In the genomic region with DNA sequence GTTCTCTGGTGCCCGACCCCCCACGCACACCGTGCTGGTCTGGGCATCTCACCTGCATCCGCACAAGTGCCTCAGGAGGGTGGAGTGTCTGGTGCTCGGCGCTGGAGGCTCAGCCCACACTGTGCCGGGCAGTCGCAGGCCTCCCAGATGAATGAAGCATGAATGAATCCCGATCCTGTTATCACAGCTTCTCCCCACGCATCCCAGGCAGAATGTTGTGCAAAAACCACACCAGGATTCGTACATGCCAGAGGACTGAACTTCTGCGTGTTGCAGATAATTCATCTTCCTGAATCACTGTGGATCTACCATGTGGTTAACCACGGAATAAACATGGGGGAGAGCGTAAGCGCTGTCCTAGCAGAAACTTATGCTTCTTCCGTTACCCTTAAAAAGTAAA, we compare ENCODE assay signal across 8 cellular contexts. TPM values are rescaled to one million over a fixed set of nuclear protein-coding genes. Genes with fewer than 3 reads are reported as not detected.
A peak's percentile ranks its signal among the peaks of the same experiment; 100 is the strongest.
DNase-seq lines count a peak whose midpoint lies in the region; ATAC-seq and TF ChIP-seq lines count a peak whose summit lies in the region.
"Not testable (repeated sequence)": the region's sequence is repeated elsewhere in the genome, so short reads cannot be mapped to it uniquely, and the experiment has no call there.

No MANE protein-coding gene starts in this region.

- peaks cover 20% of the 10 kb centered on the region for H3K4me1 Mint-ChIP-seq in T-helper 1 cell treated with Interleukin-12 subunit alpha and Interleukin-12 subunit beta and Interleukin-4 antibody, amounts not matched to agents 30 μg/mL and 1 μg/mL, for 36 hours (ENCODE audit: low read depth)
- H3K4me1 Mint-ChIP-seq in activated T-cell treated with anti-CD3 and anti-CD28 coated beads, Interleukin-2, amount 50 U/mL, for 72 hours (ENCODE audit: low read depth) = peaks cover 30% of the 10 kb centered on the region
- peaks cover 18 to 31% of the 10 kb centered on the region in 2 donors for H3K4me1 Mint-ChIP-seq in natural killer cell treated with Interleukin-12 subunit alpha and Interleukin-12 subunit beta and Interleukin-15 and Interleukin-18, amount 100 ng/mL, for 72 hours (ENCODE audit: low read depth in 2 of 2)

- TF ChIP-seq POLR2A in NB4 (IDR thresholded peaks at IDR 0.05; ENCODE audit: extremely low read depth, insufficient read length) = not testable (repeated sequence)

- H3K36me3 Mint-ChIP-seq in T-helper 1 cell treated with Interleukin-12 subunit alpha and Interleukin-12 subunit beta and Interleukin-4 antibody, amounts not matched to agents 30 μg/mL and 1 μg/mL, for 36 hours (ENCODE audit: low read depth); activated T-cell treated with anti-CD3 and anti-CD28 coated beads, Interleukin-2, amount 50 U/mL, for 72 hours (ENCODE audit: insufficient read depth in 2 of 2); natural killer cell treated with Interleukin-12 subunit alpha and Interleukin-12 subunit beta and Interleukin-15 and Interleukin-18, amount 100 ng/mL, for 72 hours: not testable (repeated sequence)

- not testable (repeated sequence) for H3K9me3 Mint-ChIP-seq in T-helper 1 cell treated with Interleukin-12 subunit alpha and Interleukin-12 subunit beta and Interleukin-4 antibody, amounts not matched to agents 30 μg/mL and 1 μg/mL, for 36 hours; activated T-cell treated with anti-CD3 and anti-CD28 coated beads, Interleukin-2, amount 50 U/mL, for 72 hours; natural killer cell treated with Interleukin-12 subunit alpha and Interleukin-12 subunit beta and Interleukin-15 and Interleukin-18, amount 100 ng/mL, for 72 hours

- CTCF ChIA-PET in AG04449 (lab: Yijun Ruan, JAX) = not testable (repeated sequence)

- not testable (repeated sequence) for H3K27me3 Mint-ChIP-seq in T-helper 1 cell treated with Interleukin-12 subunit alpha and Interleukin-12 subunit beta and Interleukin-4 antibody, amounts not matched to agents 30 μg/mL and 1 μg/mL, for 36 hours (ENCODE audit: low read depth); activated T-cell treated with anti-CD3 and anti-CD28 coated beads, Interleukin-2, amount 50 U/mL, for 72 hours (ENCODE audit: low read depth); natural killer cell treated with Interleukin-12 subunit alpha and Interleukin-12 subunit beta and Interleukin-15 and Interleukin-18, amount 100 ng/mL, for 72 hours

- in situ Hi-C loops in astrocyte of the spinal cord (cut with HindIII; ENCODE audit: low sequenced_read_pairs) = not testable (repeated sequence)

- peak; percentile 79 to 81 for ATAC-seq in activated T-cell treated with anti-CD3 and anti-CD28 coated beads, Interleukin-2, amount 50 U/mL, for 72 hours (replicated peaks in 1 of 2)
- peak; percentile 65 to 72 for ATAC-seq in natural killer cell treated with Interleukin-12 subunit alpha and Interleukin-12 subunit beta and Interleukin-15 and Interleukin-18, amount 100 ng/mL, for 72 hours

- H3K4me3 ChIP-seq in AG04449 (ENCODE audit: low read depth, low read length); NB4 (ENCODE audit: low read depth, low read length); astrocyte of the spinal cord (ENCODE audit: low read depth, low read length); fibroblast of villous mesenchyme (ENCODE audit: low read depth, low read length): not testable (repeated sequence)

- TF ChIP-seq CTCF in AG04449 (IDR thresholded peaks at IDR 0.05; ENCODE audit: insufficient read depth, low read length, missing control alignments); NB4 (IDR thresholded peaks at IDR 0.05; ENCODE audit: low read depth, low read length); astrocyte of the spinal cord (IDR thresholded peaks at IDR 0.05; ENCODE audit: low read depth, low read length); fibroblast of villous mesenchyme (IDR thresholded peaks at IDR 0.05; ENCODE audit: insufficient read depth, low read depth, low read length): not testable (repeated sequence)

- peak; percentile 64 for DNase-seq in AG04449 (ENCODE audit: low read depth, low spot score)
- peak; percentile 81 for DNase-seq in ELR (ENCODE audit: low read depth)
- peak; percentile 64 for DNase-seq in NB4 (ENCODE audit: low read depth)
- DNase-seq in activated T-cell treated with anti-CD3 and anti-CD28 coated beads, Interleukin-2, amount 50 U/mL, for 72 hours; natural killer cell treated with Interleukin-12 subunit alpha and Interleukin-12 subunit beta and Interleukin-15 and Interleukin-18, amount 100 ng/mL, for 72 hours (ENCODE audit: low spot score): not testable (repeated sequence)
- peak; percentile 74 for DNase-seq in astrocyte of the spinal cord (ENCODE audit: low read depth, low spot score)
- peak; percentile 98 for DNase-seq in fibroblast of villous mesenchyme (ENCODE audit: low read depth)

- H3K27ac Mint-ChIP-seq in T-helper 1 cell treated with Interleukin-12 subunit alpha and Interleukin-12 subunit beta and Interleukin-4 antibody, amounts not matched to agents 30 μg/mL and 1 μg/mL, for 36 hours; activated T-cell treated with anti-CD3 and anti-CD28 coated beads, Interleukin-2, amount 50 U/mL, for 72 hours; natural killer cell treated with Interleukin-12 subunit alpha and Interleukin-12 subunit beta and Interleukin-15 and Interleukin-18, amount 100 ng/mL, for 72 hours: not testable (repeated sequence)

- H3K4me3 Mint-ChIP-seq in T-helper 1 cell treated with Interleukin-12 subunit alpha and Interleukin-12 subunit beta and Interleukin-4 antibody, amounts not matched to agents 30 μg/mL and 1 μg/mL, for 36 hours = peak overlapping the region; percentile 4
- H3K4me3 Mint-ChIP-seq in activated T-cell treated with anti-CD3 and anti-CD28 coated beads, Interleukin-2, amount 50 U/mL, for 72 hours = peak overlapping the region; percentile 48 to 55
- H3K4me3 Mint-ChIP-seq in natural killer cell treated with Interleukin-12 subunit alpha and Interleukin-12 subunit beta and Interleukin-15 and Interleukin-18, amount 100 ng/mL, for 72 hours = peak overlapping the region; percentile 15

- POLR2A ChIA-PET in AG04449 (lab: Yijun Ruan, JAX) = interaction anchor here (0.7 kb wide), 1 partner anchor 13 kb away, joined by 3 read pairs; no protein-coding TSS in a partner anchor

RNA-seq across cellular contexts. Expression of a gene that starts 24.6 kb away (rescaled TPM):
- 10 to 100 TPM; 56.0 to 82.2 TPM for total RNA-seq in activated T-cell treated with anti-CD3 and anti-CD28 coated beads, Interleukin-2, amount 50 U/mL, for 72 hours
- 22.5 and 35.1 TPM in 2 replicates for total RNA-seq in fibroblast of villous mesenchyme
- 10 to 100 TPM in 1 of 2 donors, 1 to 10 TPM in 1; 4.1 to 11.0 TPM for total RNA-seq in natural killer cell treated with Interleukin-12 subunit alpha and Interleukin-12 subunit beta and Interleukin-15 and Interleukin-18, amount 100 ng/mL, for 72 hours

RNA-seq across cellular contexts. Expression of a gene that starts 25.5 kb away (rescaled TPM):
- 10 to 100 TPM; 71.0 to 72.3 TPM for total RNA-seq in activated T-cell treated with anti-CD3 and anti-CD28 coated beads, Interleukin-2, amount 50 U/mL, for 72 hours
- total RNA-seq in fibroblast of villous mesenchyme = 72.2 and 84.6 TPM in 2 replicates
- total RNA-seq in natural killer cell treated with Interleukin-12 subunit alpha and Interleukin-12 subunit beta and Interleukin-15 and Interleukin-18, amount 100 ng/mL, for 72 hours = 10 to 100 TPM; 71.5 to 85.9 TPM
